ENCODE assay signal across 10 cellular contexts in genomic region chr7:81829511-81829910, GRCh38. TPM values are rescaled to one million over a fixed set of nuclear protein-coding genes. Genes with fewer than 3 reads are reported as not detected.
"Had no signal": no experiment of that assay in that cellular context is flagged by ENCODE, and none has a peak within 500 bp of the region (broad histone marks: within the 10 kb centered on the region; RNA-seq: fewer than 3 reads in every experiment).

No MANE protein-coding gene starts in this region.

RNA-seq across cellular contexts. Expression of gene HGF, which starts 59.7 kb away (rescaled TPM):
- total RNA-seq: activated CD4-positive, alpha-beta memory T cell treated with anti-CD3 and anti-CD28 coated beads for 36 hours; activated CD4-positive, alpha-beta T cell treated with anti-CD3 and anti-CD28 coated beads for 36 hours; activated CD4-positive, alpha-beta T cell treated with anti-CD3 and anti-CD28 coated beads, Interleukin-2, amount 10 ng/mL, durations not matched to agents 24 days and 14 days; activated CD8-positive, alpha-beta memory T cell treated with anti-CD3 and anti-CD28 coated beads for 36 hours; activated CD8-positive, alpha-beta memory T cell treated with anti-CD3 and anti-CD28 coated beads, Interleukin-2, amount 10 ng/mL, durations not matched to agents 7 days and 5 days; activated CD8-positive, alpha-beta T cell treated with anti-CD3 and anti-CD28 coated beads, Interleukin-2, amount 10 ng/mL, durations not matched to agents 7 days and 5 days; activated naive CD4-positive, alpha-beta T cell treated with anti-CD3 and anti-CD28 coated beads for 36 hours; activated naive CD8-positive, alpha-beta T cell treated with anti-CD3 and anti-CD28 coated beads for 36 hours; activated T-helper 1 cell treated with anti-CD3 and anti-CD28 coated beads, Interleukin-12 subunit alpha, Interleukin-12 subunit beta, Interleukin-2, Interleukin-4 antibody, amounts not matched to agents 30 ng/mL and 10 ng/mL and 1 ng/mL, durations not matched to agents 14 hours and 24 hours and 36 hours; activated T-helper 2 cell treated with anti-CD3 and anti-CD28 coated beads, Interferon-gamma antibody, Interleukin-2, Interleukin-4, amounts not matched to agents 10 μg/mL and 5 μg/mL and 100 μg/mL, durations not matched to agents 14 hours and 24 hours and 36 hours had no signal
